18 cellular contexts compared by ENCODE assay signal in genomic region chr20:23659989-23660837, GRCh38. TPM values are rescaled to one million over a fixed set of nuclear protein-coding genes. Genes with fewer than 3 reads are reported as not detected.
DNase-seq lines count a peak whose midpoint lies in the region; ATAC-seq and TF ChIP-seq lines count a peak whose summit lies in the region.
"Had no signal": no experiment of that assay in that cellular context is flagged by ENCODE, and none has a peak within 500 bp of the region (broad histone marks: within the 10 kb centered on the region; RNA-seq: fewer than 3 reads in every experiment).

No MANE protein-coding gene starts in this region.

- no peak overlapping the region for H3K27ac Mint-ChIP-seq in endodermal cell
- H3K27ac Mint-ChIP-seq: activated T-helper 17 cell treated with anti-CD3 and anti-CD28 coated beads, Interleukin-2, amount 50 U/mL, for 72 hours; T-helper 17 cell had no signal

- H3K36me3 ChIP-seq in ACC112 (ENCODE audit: insufficient read depth, low read length) (no peaks in the 10 kb centered on the region), endodermal cell (ENCODE audit: control insufficient read depth, insufficient read depth, low read length) (no peaks in the 10 kb centered on the region), left lung (no peaks in the 10 kb centered on the region)
- H3K36me3 ChIP-seq: brain microvascular endothelial cell had no signal

- H3K4me3 ChIP-seq in ACC112 (ENCODE audit: low read depth, low read length), result no peak overlapping the region
- no peak overlapping the region for H3K4me3 ChIP-seq in endodermal cell (ENCODE audit: low read length)
- no peak overlapping the region for H3K4me3 ChIP-seq in left lung

- peak overlapping the region; percentile 53 for H2AFZ ChIP-seq in ACC112 (ENCODE audit: low read length, unreplicated experiment)

- no peaks in the 10 kb centered on the region for H3K9me3 Mint-ChIP-seq in endodermal cell
- H3K9me3 Mint-ChIP-seq: activated T-helper 17 cell treated with anti-CD3 and anti-CD28 coated beads, Interleukin-2, amount 50 U/mL, for 72 hours had no signal

- TF ChIP-seq CTCF in endodermal cell (conservative IDR thresholded peaks at IDR 0.05) (no peak), left lung (IDR thresholded peaks at IDR 0.05) (no peak)

- H3K4me1 ChIP-seq in ACC112 (ENCODE audit: control insufficient read depth, insufficient read depth, low read length, unreplicated experiment) (peaks cover 15% of the 10 kb centered on the region), endodermal cell (ENCODE audit: control insufficient read depth, insufficient read depth, low read length) (peaks cover 18% of the 10 kb centered on the region), left lung (peaks cover 9 to 18% of the 10 kb centered on the region in 2 donors)

- H3K4me3 Mint-ChIP-seq in endodermal cell, result no peak overlapping the region
- H3K4me3 Mint-ChIP-seq: activated T-helper 17 cell treated with anti-CD3 and anti-CD28 coated beads, Interleukin-2, amount 50 U/mL, for 72 hours; T-helper 17 cell had no signal

- peak; percentile 26 for DNase-seq in M059J (ENCODE audit: low read depth)
- DNase-seq in endodermal cell, result peak; percentile 33
- DNase-seq in left kidney (ENCODE audit: low read depth, low spot score), result peak; percentile 57
- no peak for DNase-seq in activated CD8-positive, alpha-beta memory T cell treated with anti-CD3 and anti-CD28 coated beads for 24 hours
- no peak for DNase-seq in left lung
- no peak for DNase-seq in NCI-H2196 treated with DMSO at 0.1 percent for 48 hours (lab: John Stamatoyannopoulos, UW; ENCODE audit: unreplicated experiment)
- no peak for DNase-seq in germinal center (ENCODE audit: low spot score)
- DNase-seq: activated CD4-positive, alpha-beta T cell treated with anti-CD3 and anti-CD28 coated beads for 48 hours; brain microvascular endothelial cell; DND-41; KBM-7; NCI-H2081 treated with DMSO at 0.1 percent for 48 hours; stimulated activated CD8-positive, alpha-beta memory T cell treated with anti-CD3 and anti-CD28 coated beads, Interleukin-4, amount 100 ng/mL, for 48 hours; T-helper 17 cell had no signal

- H3K79me2 ChIP-seq in ACC112 (ENCODE audit: control insufficient read depth, insufficient read depth, low read length, unreplicated experiment), result no peaks in the 10 kb centered on the region

- intact Hi-C loops in left lung (cut with DNase I), result no loop called here

- WGBS in endodermal cell (ENCODE audit: insufficient coverage in 1 of 2, insufficient read length in 1 of 2), 2 experiments, result 85% methylated on average over 7 to 8 of the region's 8 CpGs

- no peaks in the 10 kb centered on the region for H3K27me3 ChIP-seq in ACC112 (ENCODE audit: insufficient read depth, low read length)
- H3K27me3 ChIP-seq in endodermal cell (ENCODE audit: control insufficient read depth, insufficient read depth, low read length, poor library complexity, severe bottlenecking), result no peaks in the 10 kb centered on the region
- no peaks in the 10 kb centered on the region for H3K27me3 ChIP-seq in left lung
- H3K27me3 ChIP-seq: brain microvascular endothelial cell had no signal

- H3K27ac ChIP-seq in ACC112 (ENCODE audit: low read depth, low read length) (no peak overlapping the region), endodermal cell (ENCODE audit: low read depth, low read length) (no peak overlapping the region), left lung (no peak overlapping the region)
- H3K27ac ChIP-seq: brain microvascular endothelial cell had no signal

- H3K4me1 Mint-ChIP-seq in endodermal cell, result peaks cover 47% of the 10 kb centered on the region
- H3K4me1 Mint-ChIP-seq: activated T-helper 17 cell treated with anti-CD3 and anti-CD28 coated beads, Interleukin-2, amount 50 U/mL, for 72 hours; T-helper 17 cell had no signal

- H3K9ac ChIP-seq in endodermal cell (ENCODE audit: extremely low read depth, low read length, poor library complexity, severe bottlenecking), result no peak overlapping the region

- H3K9me3 ChIP-seq in endodermal cell (ENCODE audit: control insufficient read depth, low read length), result no peaks in the 10 kb centered on the region
- H3K9me3 ChIP-seq in left lung, result no peaks in the 10 kb centered on the region

- no peaks in the 10 kb centered on the region for H3K36me3 Mint-ChIP-seq in endodermal cell (ENCODE audit: low read depth)

- no peaks in the 10 kb centered on the region for H3K27me3 Mint-ChIP-seq in endodermal cell (ENCODE audit: insufficient read depth)

- no peak for ATAC-seq in left lung
- ATAC-seq: activated T-helper 17 cell treated with anti-CD3 and anti-CD28 coated beads, Interleukin-2, amount 50 U/mL, for 72 hours; HCT116; T-helper 17 cell had no signal

RNA-seq across cellular contexts. Expression of gene CST3, which starts 22.5 kb away (rescaled TPM):
- total RNA-seq in M059J (2014; rRNA removed; shearing (Covaris generic)), result 330 and 411 TPM in 2 replicates
- total RNA-seq in endodermal cell (100 to 1,000 TPM; 131 to 177 TPM), left lung (100 to 1,000 TPM; 628 to 714 TPM)
- 161 TPM for polyA plus RNA-seq in endodermal cell (2013, experiment 1 of 2)
- polyA plus RNA-seq in endodermal cell (2013, experiment 2 of 2), result 145 TPM
- total RNA-seq: activated T-helper 17 cell treated with anti-CD3 and anti-CD28 coated beads, Interleukin-2, amount 50 U/mL, for 72 hours had no signal

RNA-seq across cellular contexts. Expression of gene CST4, which starts 28.6 kb away (rescaled TPM):
- 1.1 TPM in 1 of 2 replicates, not detected in the other for total RNA-seq in M059J (2014; rRNA removed; shearing (Covaris generic))
- total RNA-seq in endodermal cell (1 to 10 TPM; 2.0 to 2.3 TPM), left lung (not detected)
- polyA plus RNA-seq in endodermal cell (2013, experiment 1 of 2), result 0.68 TPM
- 0.54 TPM for polyA plus RNA-seq in endodermal cell (2013, experiment 2 of 2)
- total RNA-seq: activated T-helper 17 cell treated with anti-CD3 and anti-CD28 coated beads, Interleukin-2, amount 50 U/mL, for 72 hours; T-helper 17 cell had no signal
- polyA plus RNA-seq: neural cell had no signal

RNA-seq across cellular contexts. Expression of gene CST9, which starts 54.5 kb away (rescaled TPM):
- not detected in 2 replicates for total RNA-seq in M059J (2014; rRNA removed; shearing (Covaris generic))
- total RNA-seq in endodermal cell (not detected), left lung (not detected)
- polyA plus RNA-seq in endodermal cell (2013, experiment 1 of 2), result not detected
- not detected for polyA plus RNA-seq in endodermal cell (2013, experiment 2 of 2)
- total RNA-seq: activated T-helper 17 cell treated with anti-CD3 and anti-CD28 coated beads, Interleukin-2, amount 50 U/mL, for 72 hours; T-helper 17 cell had no signal
- polyA plus RNA-seq: neural cell had no signal

Comparison
In these comparisons a context has a peak if more than half of its experiments do, and no peak if none do; other contexts are left out.
1. DNase-seq: peak in M059J (single experiment), endodermal cell (single experiment) and left kidney (single experiment); none in activated CD8-positive, alpha-beta memory T cell treated with anti-CD3 and anti-CD28 coated beads for 24 hours (single experiment), left lung (0 of 2), NCI-H2196 treated with DMSO at 0.1 percent for 48 hours (single experiment) and germinal center (single experiment).